In the genomic region with DNA sequence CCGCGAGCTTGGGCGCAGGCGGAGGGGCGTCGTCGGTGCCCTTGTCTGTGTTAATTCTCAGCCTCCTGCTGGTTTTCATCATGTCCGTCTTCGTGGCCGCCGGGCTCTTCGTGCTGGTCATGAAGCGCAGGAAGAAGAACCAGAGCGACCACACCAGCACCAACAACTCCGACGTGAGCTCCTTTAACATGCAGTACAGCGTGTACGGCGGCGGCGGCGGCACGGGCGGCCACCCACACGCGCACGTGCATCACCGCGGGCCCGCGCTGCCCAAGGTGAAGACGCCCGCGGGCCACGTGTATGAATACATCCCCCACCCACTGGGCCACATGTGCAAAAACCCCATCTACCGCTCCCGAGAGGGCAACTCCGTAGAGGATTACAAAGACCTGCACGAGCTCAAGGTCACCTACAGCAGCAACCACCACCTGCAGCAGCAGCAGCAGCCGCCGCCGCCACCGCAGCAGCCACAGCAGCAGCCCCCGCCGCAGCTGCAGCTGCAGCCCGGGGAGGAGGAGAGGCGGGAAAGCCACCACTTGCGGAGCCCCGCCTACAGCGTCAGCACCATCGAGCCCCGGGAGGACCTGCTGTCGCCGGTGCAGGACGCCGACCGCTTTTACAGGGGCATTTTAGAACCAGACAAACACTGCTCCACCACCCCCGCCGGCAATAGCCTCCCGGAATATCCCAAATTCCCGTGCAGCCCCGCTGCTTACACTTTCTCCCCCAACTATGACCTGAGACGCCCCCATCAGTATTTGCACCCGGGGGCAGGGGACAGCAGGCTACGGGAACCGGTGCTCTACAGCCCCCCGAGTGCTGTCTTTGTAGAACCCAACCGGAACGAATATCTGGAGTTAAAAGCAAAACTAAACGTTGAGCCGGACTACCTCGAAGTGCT, we compare ENCODE assay signal across 1 cellular context.
TF ChIP-seq lines count a peak whose summit lies in the region.

No MANE protein-coding gene starts in this region.

TF ChIP-seq in WTC11, 78 proteins besides CTCF, POLR2A, EP300 and RAD21 (continued from another document):
- TF ChIP-seq, protein P1, sequence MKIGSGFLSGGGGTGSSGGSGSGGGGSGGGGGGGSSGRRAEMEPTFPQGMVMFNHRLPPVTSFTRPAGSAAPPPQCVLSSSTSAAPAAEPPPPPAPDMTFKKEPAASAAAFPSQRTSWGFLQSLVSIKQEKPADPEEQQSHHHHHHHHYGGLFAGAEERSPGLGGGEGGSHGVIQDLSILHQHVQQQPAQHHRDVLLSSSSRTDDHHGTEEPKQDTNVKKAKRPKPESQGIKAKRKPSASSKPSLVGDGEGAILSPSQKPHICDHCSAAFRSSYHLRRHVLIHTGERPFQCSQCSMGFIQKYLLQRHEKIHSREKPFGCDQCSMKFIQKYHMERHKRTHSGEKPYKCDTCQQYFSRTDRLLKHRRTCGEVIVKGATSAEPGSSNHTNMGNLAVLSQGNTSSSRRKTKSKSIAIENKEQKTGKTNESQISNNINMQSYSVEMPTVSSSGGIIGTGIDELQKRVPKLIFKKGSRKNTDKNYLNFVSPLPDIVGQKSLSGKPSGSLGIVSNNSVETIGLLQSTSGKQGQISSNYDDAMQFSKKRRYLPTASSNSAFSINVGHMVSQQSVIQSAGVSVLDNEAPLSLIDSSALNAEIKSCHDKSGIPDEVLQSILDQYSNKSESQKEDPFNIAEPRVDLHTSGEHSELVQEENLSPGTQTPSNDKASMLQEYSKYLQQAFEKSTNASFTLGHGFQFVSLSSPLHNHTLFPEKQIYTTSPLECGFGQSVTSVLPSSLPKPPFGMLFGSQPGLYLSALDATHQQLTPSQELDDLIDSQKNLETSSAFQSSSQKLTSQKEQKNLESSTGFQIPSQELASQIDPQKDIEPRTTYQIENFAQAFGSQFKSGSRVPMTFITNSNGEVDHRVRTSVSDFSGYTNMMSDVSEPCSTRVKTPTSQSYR (CRISPR knock-in tag; IDR thresholded peaks at IDR 0.05): peak; percentile 81
- TF ChIP-seq TCF7 (CRISPR knock-in tag; IDR thresholded peaks at IDR 0.05; ENCODE audit: low read depth) (peak; percentile 67; the same call in 1 of the 2 replicates), MYBL2 (CRISPR knock-in tag; IDR thresholded peaks at IDR 0.05) (peak; percentile 91), KAT7 (CRISPR knock-in tag; IDR thresholded peaks at IDR 0.05; ENCODE audit: borderline replicate concordance) (0 out of 2 replicates have a peak, but pooled peaks have one; percentile 34)
- TF ChIP-seq, protein P2, sequence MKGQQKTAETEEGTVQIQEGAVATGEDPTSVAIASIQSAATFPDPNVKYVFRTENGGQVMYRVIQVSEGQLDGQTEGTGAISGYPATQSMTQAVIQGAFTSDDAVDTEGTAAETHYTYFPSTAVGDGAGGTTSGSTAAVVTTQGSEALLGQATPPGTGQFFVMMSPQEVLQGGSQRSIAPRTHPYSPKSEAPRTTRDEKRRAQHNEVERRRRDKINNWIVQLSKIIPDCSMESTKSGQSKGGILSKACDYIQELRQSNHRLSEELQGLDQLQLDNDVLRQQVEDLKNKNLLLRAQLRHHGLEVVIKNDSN (CRISPR knock-in tag; IDR thresholded peaks at IDR 0.05): peak; percentile 70
- TF ChIP-seq, protein P3, sequence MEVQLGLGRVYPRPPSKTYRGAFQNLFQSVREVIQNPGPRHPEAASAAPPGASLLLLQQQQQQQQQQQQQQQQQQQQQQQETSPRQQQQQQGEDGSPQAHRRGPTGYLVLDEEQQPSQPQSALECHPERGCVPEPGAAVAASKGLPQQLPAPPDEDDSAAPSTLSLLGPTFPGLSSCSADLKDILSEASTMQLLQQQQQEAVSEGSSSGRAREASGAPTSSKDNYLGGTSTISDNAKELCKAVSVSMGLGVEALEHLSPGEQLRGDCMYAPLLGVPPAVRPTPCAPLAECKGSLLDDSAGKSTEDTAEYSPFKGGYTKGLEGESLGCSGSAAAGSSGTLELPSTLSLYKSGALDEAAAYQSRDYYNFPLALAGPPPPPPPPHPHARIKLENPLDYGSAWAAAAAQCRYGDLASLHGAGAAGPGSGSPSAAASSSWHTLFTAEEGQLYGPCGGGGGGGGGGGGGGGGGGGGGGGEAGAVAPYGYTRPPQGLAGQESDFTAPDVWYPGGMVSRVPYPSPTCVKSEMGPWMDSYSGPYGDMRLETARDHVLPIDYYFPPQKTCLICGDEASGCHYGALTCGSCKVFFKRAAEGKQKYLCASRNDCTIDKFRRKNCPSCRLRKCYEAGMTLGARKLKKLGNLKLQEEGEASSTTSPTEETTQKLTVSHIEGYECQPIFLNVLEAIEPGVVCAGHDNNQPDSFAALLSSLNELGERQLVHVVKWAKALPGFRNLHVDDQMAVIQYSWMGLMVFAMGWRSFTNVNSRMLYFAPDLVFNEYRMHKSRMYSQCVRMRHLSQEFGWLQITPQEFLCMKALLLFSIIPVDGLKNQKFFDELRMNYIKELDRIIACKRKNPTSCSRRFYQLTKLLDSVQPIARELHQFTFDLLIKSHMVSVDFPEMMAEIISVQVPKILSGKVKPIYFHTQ (CRISPR knock-in tag; IDR thresholded peaks at IDR 0.05): no peak
- TF ChIP-seq, protein P4, sequence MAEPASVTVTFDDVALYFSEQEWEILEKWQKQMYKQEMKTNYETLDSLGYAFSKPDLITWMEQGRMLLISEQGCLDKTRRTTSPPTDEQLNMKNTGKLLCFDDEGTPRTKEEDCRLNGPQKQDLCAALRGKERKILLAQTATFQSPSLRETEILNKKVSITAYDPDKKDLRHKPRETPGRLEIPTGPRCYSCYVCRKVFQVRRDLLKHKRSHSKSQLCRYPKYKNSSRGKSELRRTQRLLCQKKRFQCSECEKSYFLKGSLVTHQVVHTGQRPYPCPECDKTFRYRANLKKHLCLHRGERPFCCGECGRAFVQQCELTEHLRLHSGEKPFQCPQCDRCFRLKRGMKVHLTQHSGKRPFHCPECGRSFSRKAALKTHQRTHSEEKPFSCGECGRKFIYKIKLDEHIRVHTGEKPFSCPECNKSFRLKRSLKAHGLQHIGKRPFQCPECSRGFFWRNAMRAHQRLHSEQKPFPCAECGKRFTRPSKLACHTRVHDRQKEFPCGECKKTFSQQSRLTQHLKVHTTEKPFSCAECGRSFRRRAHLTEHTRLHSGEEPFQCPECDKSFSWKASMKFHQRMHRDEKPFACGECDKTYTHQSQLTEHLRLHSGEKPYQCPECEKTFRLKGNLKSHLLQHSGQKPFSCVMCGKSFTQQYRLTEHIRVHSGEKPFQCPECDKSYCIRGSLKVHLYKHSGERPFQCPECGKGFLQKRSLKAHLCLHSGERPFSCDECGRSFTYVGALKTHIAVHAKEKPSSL (CRISPR knock-in tag; conservative IDR thresholded peaks at IDR 0.05): no peak
